ENCODE assay signal across 1 cellular context in genomic region chr5:177370488-177371119, GRCh38.
TF ChIP-seq lines count a peak whose summit lies in the region.

No MANE protein-coding gene starts in this region.

TF ChIP-seq in HepG2, 621 proteins besides CTCF, POLR2A, EP300 and RAD21 (continued from another document and continues in another):
- TF ChIP-seq, protein P1, sequence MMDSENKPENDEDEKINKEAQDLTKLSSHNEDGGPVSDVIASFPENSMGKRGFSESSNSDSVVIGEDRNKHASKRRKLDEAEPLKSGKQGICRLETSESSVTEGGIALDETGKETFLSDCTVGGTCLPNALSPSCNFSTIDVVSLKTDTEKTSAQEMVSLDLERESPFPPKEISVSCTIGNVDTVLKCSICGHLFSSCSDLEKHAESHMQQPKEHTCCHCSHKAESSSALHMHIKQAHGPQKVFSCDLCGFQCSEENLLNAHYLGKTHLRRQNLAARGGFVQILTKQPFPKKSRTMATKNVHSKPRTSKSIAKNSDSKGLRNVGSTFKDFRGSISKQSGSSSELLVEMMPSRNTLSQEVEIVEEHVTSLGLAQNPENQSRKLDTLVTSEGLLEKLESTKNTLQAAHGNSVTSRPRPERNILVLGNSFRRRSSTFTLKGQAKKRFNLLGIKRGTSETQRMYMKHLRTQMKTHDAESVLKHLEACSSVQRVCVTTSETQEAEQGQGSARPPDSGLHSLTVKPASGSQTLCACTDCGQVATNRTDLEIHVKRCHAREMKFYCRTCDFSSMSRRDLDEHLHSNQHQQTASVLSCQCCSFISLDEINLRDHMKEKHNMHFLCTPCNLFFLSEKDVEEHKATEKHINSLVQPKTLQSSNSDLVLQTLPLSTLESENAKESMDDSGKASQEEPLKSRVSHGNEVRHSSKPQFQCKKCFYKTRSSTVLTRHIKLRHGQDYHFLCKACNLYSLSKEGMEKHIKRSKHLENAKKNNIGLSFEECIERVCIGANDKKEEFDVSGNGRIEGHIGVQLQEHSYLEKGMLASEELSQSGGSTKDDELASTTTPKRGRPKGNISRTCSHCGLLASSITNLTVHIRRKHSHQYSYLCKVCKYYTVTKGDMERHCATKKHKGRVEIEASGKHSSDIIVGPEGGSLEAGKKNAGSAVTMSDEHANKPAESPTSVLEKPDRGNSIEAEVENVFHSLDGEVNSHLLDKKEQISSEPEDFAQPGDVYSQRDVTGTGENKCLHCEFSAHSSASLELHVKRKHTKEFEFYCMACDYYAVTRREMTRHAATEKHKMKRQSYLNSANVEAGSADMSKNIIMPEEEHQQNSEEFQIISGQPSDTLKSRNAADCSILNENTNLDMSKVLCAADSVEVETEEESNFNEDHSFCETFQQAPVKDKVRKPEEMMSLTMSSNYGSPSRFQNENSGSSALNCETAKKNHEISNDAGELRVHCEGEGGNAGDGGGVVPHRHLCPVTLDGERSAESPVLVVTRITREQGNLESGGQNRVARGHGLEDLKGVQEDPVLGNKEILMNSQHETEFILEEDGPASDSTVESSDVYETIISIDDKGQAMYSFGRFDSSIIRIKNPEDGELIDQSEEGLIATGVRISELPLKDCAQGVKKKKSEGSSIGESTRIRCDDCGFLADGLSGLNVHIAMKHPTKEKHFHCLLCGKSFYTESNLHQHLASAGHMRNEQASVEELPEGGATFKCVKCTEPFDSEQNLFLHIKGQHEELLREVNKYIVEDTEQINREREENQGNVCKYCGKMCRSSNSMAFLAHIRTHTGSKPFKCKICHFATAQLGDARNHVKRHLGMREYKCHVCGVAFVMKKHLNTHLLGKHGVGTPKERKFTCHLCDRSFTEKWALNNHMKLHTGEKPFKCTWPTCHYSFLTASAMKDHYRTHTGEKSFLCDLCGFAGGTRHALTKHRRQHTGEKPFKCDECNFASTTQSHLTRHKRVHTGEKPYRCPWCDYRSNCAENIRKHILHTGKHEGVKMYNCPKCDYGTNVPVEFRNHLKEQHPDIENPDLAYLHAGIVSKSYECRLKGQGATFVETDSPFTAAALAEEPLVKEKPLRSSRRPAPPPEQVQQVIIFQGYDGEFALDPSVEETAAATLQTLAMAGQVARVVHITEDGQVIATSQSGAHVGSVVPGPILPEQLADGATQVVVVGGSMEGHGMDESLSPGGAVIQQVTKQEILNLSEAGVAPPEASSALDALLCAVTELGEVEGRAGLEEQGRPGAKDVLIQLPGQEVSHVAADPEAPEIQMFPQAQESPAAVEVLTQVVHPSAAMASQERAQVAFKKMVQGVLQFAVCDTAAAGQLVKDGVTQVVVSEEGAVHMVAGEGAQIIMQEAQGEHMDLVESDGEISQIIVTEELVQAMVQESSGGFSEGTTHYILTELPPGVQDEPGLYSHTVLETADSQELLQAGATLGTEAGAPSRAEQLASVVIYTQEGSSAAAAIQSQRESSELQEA (CRISPR knock-in tag; IDR thresholded peaks at IDR 0.05; ENCODE audit: not compliant biosample characterization): no peak
- peak; percentile 46; the same call in 1 of the 2 replicates for TF ChIP-seq FOSL2 (CRISPR knock-in tag; IDR thresholded peaks at IDR 0.05)
- peak; percentile 65 for TF ChIP-seq HDAC1 (CRISPR knock-in tag; IDR thresholded peaks at IDR 0.05)
- TF ChIP-seq MATR3 (CRISPR knock-in tag; IDR thresholded peaks at IDR 0.05): no peak
- no peak for TF ChIP-seq JUNB (CRISPR knock-in tag; IDR thresholded peaks at IDR 0.05; ENCODE audit: borderline replicate concordance)
- no peak for TF ChIP-seq ZNF747 (CRISPR knock-in tag; IDR thresholded peaks at IDR 0.05; ENCODE audit: borderline replicate concordance)
- TF ChIP-seq KMT2B (CRISPR knock-in tag; IDR thresholded peaks at IDR 0.05): peak; percentile 39; the same call in 1 of the 2 replicates
- TF ChIP-seq ZNF768 (CRISPR knock-in tag; IDR thresholded peaks at IDR 0.05): peak; percentile 54; the same call in 1 of the 2 replicates
- no peak for TF ChIP-seq IRF1 (CRISPR knock-in tag; IDR thresholded peaks at IDR 0.05; ENCODE audit: low read depth)
- TF ChIP-seq ZNF33B (CRISPR knock-in tag; IDR thresholded peaks at IDR 0.05): no peak
- TF ChIP-seq ZNF724P (CRISPR knock-in tag; IDR thresholded peaks at IDR 0.05; ENCODE audit: borderline replicate concordance): 0 out of 2 replicates have a peak, but pooled peaks have one; percentile 62
- TF ChIP-seq ZNF446 (CRISPR knock-in tag; IDR thresholded peaks at IDR 0.05): no peak
- TF ChIP-seq ZSCAN31 (CRISPR knock-in tag; IDR thresholded peaks at IDR 0.05; ENCODE audit: low read depth): no peak
- peak; percentile 90 for TF ChIP-seq ARNT2 (CRISPR knock-in tag; IDR thresholded peaks at IDR 0.05; ENCODE audit: low read depth)
- peak; percentile 74 for TF ChIP-seq THAP11 (CRISPR knock-in tag; IDR thresholded peaks at IDR 0.05)
- no peak for TF ChIP-seq ZNF773 (CRISPR knock-in tag; IDR thresholded peaks at IDR 0.05; ENCODE audit: borderline replicate concordance)
- no peak for TF ChIP-seq SIN3A (IDR thresholded peaks at IDR 0.05; ENCODE audit: borderline replicate concordance, low read depth, low read length)
- TF ChIP-seq PCBP1 (IDR thresholded peaks at IDR 0.05; ENCODE audit: borderline replicate concordance, low read depth, low read length): no peak
- TF ChIP-seq ARHGAP35 (CRISPR knock-in tag; IDR thresholded peaks at IDR 0.05; ENCODE audit: borderline replicate concordance): 0 out of 2 replicates have a peak, but pooled peaks have one; percentile 24
- no peak for TF ChIP-seq FOXK2 (IDR thresholded peaks at IDR 0.05)
- TF ChIP-seq RBM22 (optimal IDR thresholded peaks at IDR 0.05; ENCODE audit: low read length): no peak
- TF ChIP-seq ZNF713 (CRISPR knock-in tag; IDR thresholded peaks at IDR 0.05): no peak
- TF ChIP-seq NR2C2 (CRISPR knock-in tag; IDR thresholded peaks at IDR 0.05; ENCODE audit: borderline replicate concordance): peak; percentile 41; the same call in 1 of the 2 replicates
- 0 out of 2 replicates have a peak, but pooled peaks have one; percentile 35 for TF ChIP-seq ZNF12 (CRISPR knock-in tag; IDR thresholded peaks at IDR 0.05)
- TF ChIP-seq KDM4B (CRISPR knock-in tag; IDR thresholded peaks at IDR 0.05): no peak
- TF ChIP-seq, protein P2, sequence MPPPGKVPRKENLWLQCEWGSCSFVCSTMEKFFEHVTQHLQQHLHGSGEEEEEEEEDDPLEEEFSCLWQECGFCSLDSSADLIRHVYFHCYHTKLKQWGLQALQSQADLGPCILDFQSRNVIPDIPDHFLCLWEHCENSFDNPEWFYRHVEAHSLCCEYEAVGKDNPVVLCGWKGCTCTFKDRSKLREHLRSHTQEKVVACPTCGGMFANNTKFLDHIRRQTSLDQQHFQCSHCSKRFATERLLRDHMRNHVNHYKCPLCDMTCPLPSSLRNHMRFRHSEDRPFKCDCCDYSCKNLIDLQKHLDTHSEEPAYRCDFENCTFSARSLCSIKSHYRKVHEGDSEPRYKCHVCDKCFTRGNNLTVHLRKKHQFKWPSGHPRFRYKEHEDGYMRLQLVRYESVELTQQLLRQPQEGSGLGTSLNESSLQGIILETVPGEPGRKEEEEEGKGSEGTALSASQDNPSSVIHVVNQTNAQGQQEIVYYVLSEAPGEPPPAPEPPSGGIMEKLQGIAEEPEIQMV (CRISPR knock-in tag; IDR thresholded peaks at IDR 0.05; ENCODE audit: low read depth): no peak
- TF ChIP-seq ZNF839 (CRISPR knock-in tag; IDR thresholded peaks at IDR 0.05; ENCODE audit: borderline replicate concordance): no peak
- no peak for TF ChIP-seq MZF1 (CRISPR knock-in tag; IDR thresholded peaks at IDR 0.05; ENCODE audit: borderline replicate concordance)
- no peak for TF ChIP-seq HNRNPK (IDR thresholded peaks at IDR 0.05; ENCODE audit: low read depth, low read length, poor library complexity, severe bottlenecking)
- no peak for TF ChIP-seq DMTF1 (CRISPR knock-in tag; IDR thresholded peaks at IDR 0.05)
- TF ChIP-seq ISX (CRISPR knock-in tag; conservative IDR thresholded peaks at IDR 0.05): no peak
- TF ChIP-seq, protein P3, sequence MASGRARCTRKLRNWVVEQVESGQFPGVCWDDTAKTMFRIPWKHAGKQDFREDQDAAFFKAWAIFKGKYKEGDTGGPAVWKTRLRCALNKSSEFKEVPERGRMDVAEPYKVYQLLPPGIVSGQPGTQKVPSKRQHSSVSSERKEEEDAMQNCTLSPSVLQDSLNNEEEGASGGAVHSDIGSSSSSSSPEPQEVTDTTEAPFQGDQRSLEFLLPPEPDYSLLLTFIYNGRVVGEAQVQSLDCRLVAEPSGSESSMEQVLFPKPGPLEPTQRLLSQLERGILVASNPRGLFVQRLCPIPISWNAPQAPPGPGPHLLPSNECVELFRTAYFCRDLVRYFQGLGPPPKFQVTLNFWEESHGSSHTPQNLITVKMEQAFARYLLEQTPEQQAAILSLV (CRISPR knock-in tag; IDR thresholded peaks at IDR 0.05; ENCODE audit: borderline replicate concordance): 0 out of 2 replicates have a peak, but pooled peaks have one; percentile 12
- TF ChIP-seq MLLT10 (CRISPR knock-in tag; IDR thresholded peaks at IDR 0.05): no peak
- TF ChIP-seq, protein P4, sequence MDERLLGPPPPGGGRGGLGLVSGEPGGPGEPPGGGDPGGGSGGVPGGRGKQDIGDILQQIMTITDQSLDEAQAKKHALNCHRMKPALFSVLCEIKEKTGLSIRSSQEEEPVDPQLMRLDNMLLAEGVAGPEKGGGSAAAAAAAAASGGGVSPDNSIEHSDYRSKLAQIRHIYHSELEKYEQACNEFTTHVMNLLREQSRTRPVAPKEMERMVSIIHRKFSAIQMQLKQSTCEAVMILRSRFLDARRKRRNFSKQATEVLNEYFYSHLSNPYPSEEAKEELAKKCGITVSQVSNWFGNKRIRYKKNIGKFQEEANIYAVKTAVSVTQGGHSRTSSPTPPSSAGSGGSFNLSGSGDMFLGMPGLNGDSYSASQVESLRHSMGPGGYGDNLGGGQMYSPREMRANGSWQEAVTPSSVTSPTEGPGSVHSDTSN (CRISPR knock-in tag; IDR thresholded peaks at IDR 0.05): no peak
- 0 out of 2 replicates have a peak, but pooled peaks have one; percentile 60 for TF ChIP-seq ZNF616 (CRISPR knock-in tag; IDR thresholded peaks at IDR 0.05; ENCODE audit: low read depth)
- TF ChIP-seq SNRNP70 (IDR thresholded peaks at IDR 0.05; ENCODE audit: low read depth, low read length): no peak
- no peak for TF ChIP-seq TOPORS (CRISPR knock-in tag; IDR thresholded peaks at IDR 0.05)
- no peak for TF ChIP-seq NCOR1 (IDR thresholded peaks at IDR 0.05; ENCODE audit: borderline replicate concordance, low read length)
- TF ChIP-seq ZNF749 (CRISPR knock-in tag; IDR thresholded peaks at IDR 0.05; ENCODE audit: borderline replicate concordance): no peak; the same call in 1 of the 2 replicates
- TF ChIP-seq GLMP (CRISPR knock-in tag; IDR thresholded peaks at IDR 0.05; ENCODE audit: borderline replicate concordance): no peak
- TF ChIP-seq MTF1 (CRISPR knock-in tag; IDR thresholded peaks at IDR 0.05): no peak
- no peak for TF ChIP-seq LRRFIP1 (CRISPR knock-in tag; conservative IDR thresholded peaks at IDR 0.05)
- no peak for TF ChIP-seq PITX1 (CRISPR knock-in tag; IDR thresholded peaks at IDR 0.05)
- no peak for TF ChIP-seq NCOA5 (CRISPR knock-in tag; IDR thresholded peaks at IDR 0.05)
- TF ChIP-seq ZNF569 (CRISPR knock-in tag; IDR thresholded peaks at IDR 0.05; ENCODE audit: borderline replicate concordance): no peak
